In the genomic region with DNA sequence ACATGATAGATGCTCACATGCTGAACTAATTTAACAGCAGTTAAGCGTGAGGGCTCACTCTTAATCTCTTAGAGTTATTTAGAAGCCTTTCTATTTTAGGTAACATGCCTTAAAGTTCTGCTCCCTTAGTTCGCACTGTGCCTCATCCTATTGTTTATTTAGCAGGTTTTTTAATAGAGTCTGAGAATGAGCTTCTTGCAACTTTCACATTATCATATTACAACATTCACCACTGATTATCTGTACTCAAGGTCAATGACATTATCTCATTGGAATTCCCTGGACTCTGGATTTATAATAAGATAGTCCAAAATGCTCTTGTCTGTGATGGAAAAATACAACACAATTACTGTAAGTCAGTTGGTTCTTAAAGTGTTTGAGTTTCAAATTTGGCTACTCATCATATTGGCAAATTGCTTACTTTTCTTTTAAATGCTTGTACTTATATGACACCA, we compare ENCODE assay signal across 10 cellular contexts.
DNase-seq lines count a peak whose midpoint lies in the region; ATAC-seq and TF ChIP-seq lines count a peak whose summit lies in the region.
"Had no signal": no experiment of that assay in that cellular context is flagged by ENCODE, and none has a peak within 500 bp of the region (broad histone marks: within the 10 kb centered on the region; RNA-seq: fewer than 3 reads in every experiment).

No MANE protein-coding gene starts in this region.

- peak overlapping the region; percentile 80 for H4K91ac ChIP-seq in IMR-90 (ENCODE audit: insufficient read depth, low read depth, low read length)

- TF ChIP-seq CTCF in IMR-90 (conservative IDR thresholded peaks at IDR 0.05; ENCODE audit: low read depth, low read length) (no peak), body of pancreas (IDR thresholded peaks at IDR 0.05) (no peak), kidney epithelial cell (IDR thresholded peaks at IDR 0.05; ENCODE audit: insufficient read depth, low read length, poor library complexity, severe bottlenecking) (no peak), transverse colon (IDR thresholded peaks at IDR 0.05) (no peak)

- peak overlapping the region; percentile 88 for H3K14ac ChIP-seq in IMR-90 (replicated peaks; ENCODE audit: low read depth, low read length)

- H3K9me3 ChIP-seq in IMR-90 (ENCODE audit: control insufficient read depth, insufficient read depth, low read length) (no peaks in the 10 kb centered on the region), body of pancreas (no peaks in the 10 kb centered on the region), transverse colon (no peaks in the 10 kb centered on the region)

- no peak for TF ChIP-seq POLR2A in IMR-90 (IDR thresholded peaks at IDR 0.05; ENCODE audit: low read depth, low read length)
- TF ChIP-seq POLR2A in body of pancreas (IDR thresholded peaks at IDR 0.05) = no peak
- no peak for TF ChIP-seq POLR2A in transverse colon (IDR thresholded peaks at IDR 0.05)

- H3K23ac ChIP-seq in IMR-90 (ENCODE audit: low read depth, low read length) = peak overlapping the region; percentile 84; the same call in 1 of the 2 replicates

- H2BK120ac ChIP-seq in IMR-90 (ENCODE audit: low read depth, low read length) = peak overlapping the region; percentile 99

- peak overlapping the region; percentile 96 for H3K56ac ChIP-seq in IMR-90 (ENCODE audit: extremely low read depth, insufficient read depth, low read length)

- ATAC-seq in IMR-90 (ENCODE audit: low read depth) (peak; percentile 73), body of pancreas (peak; percentile 52)

- H3K36me3 ChIP-seq in IMR-90 (ENCODE audit: control insufficient read depth, insufficient read depth, low read length) (no peaks in the 10 kb centered on the region), body of pancreas (replicated peaks in 1 of 2; ENCODE audit: insufficient read depth in 1 of 2, low read depth in 2 of 2) (no peaks in the 10 kb centered on the region), kidney epithelial cell (ENCODE audit: control insufficient read depth, insufficient read depth, low read length) (no peaks in the 10 kb centered on the region), transverse colon (no peaks in the 10 kb centered on the region)

- peak overlapping the region; percentile 93 for H3K18ac ChIP-seq in IMR-90 (ENCODE audit: low read depth, low read length)

- no peak overlapping the region for H2AFZ ChIP-seq in IMR-90 (replicated peaks; ENCODE audit: low read length, poor library complexity)

- H3K27me3 ChIP-seq in IMR-90 (ENCODE audit: control insufficient read depth, insufficient read depth, low read length) (no peaks in the 10 kb centered on the region), body of pancreas (no peaks in the 10 kb centered on the region), kidney epithelial cell (ENCODE audit: control insufficient read depth, insufficient read depth, low read length) (no peaks in the 10 kb centered on the region), transverse colon (no peaks in the 10 kb centered on the region)

- peak overlapping the region; percentile 90 for H3K4me2 ChIP-seq in IMR-90 (ENCODE audit: low read depth, low read length)

- no peak overlapping the region for H2AK5ac ChIP-seq in IMR-90 (ENCODE audit: low read depth, low read length)

- no peaks in the 10 kb centered on the region for H4K20me1 ChIP-seq in IMR-90 (ENCODE audit: insufficient read depth, low read length)

- POLR2A ChIA-PET in IMR-90 (lab: Charles Lee; ENCODE audit: unreplicated experiment) = interaction anchor here (0.6 to 1.3 kb wide), 7 partner anchors 24 to 199 kb away, joined by 3 to 5 read pairs (median 3); no protein-coding TSS in a partner anchor

- TF ChIP-seq EP300 in transverse colon (IDR thresholded peaks at IDR 0.05; ENCODE audit: low read depth) = no peak

- in situ Hi-C loops in IMR-90 (cut with MboI; ENCODE audit: low sequenced_read_pairs) (loop anchor here (10.0 kb wide), 1 partner anchor 181 kb away; a partner anchor contains a TSS), transverse colon (cut with MboI; ENCODE audit: low pct_ligation_motif_present in 1 of 4, low pct_unique_long_range_greater_than_20kb in 1 of 4, low sequenced_read_pairs in 3 of 4) (no loop called here)

- H3K27ac ChIP-seq in IMR-90 (ENCODE audit: insufficient read depth, low read length) (peak overlapping the region; percentile 97; the same call in 1 of the 2 replicates), body of pancreas (peak overlapping the region in 1 of 4 donors; percentile 7), transverse colon (peak overlapping the region; percentile 39 to 62 (median 54))

- peak overlapping the region; percentile 66; the same call in 1 of the 2 replicates for H4K5ac ChIP-seq in IMR-90 (ENCODE audit: low read depth, low read length)

- intact Hi-C loops in IMR-90 (cut with micrococcal nuclease) = loop anchor here (1.0 to 5.0 kb wide), 6 partner anchors 31 to 379 kb away; no protein-coding TSS in a partner anchor
- intact Hi-C loops in body of pancreas (cut with DNase I) = no loop called here
- intact Hi-C loops in transverse colon (cut with DNase I; ENCODE audit: low total_unique reads) = no loop called here

- H2BK5ac ChIP-seq in IMR-90 (ENCODE audit: low read depth, low read length, poor library complexity, severe bottlenecking) = peak overlapping the region; percentile 100

- dilution Hi-C loops in IMR-90 (cut with HindIII; ENCODE audit: low sequenced_read_pairs, unreplicated experiment) = no loop called here

- BruUV-seq in IMR-90 (replicated peaks; lab: Mats Ljungman, UMichigan) = no TSS peak

- H4K8ac ChIP-seq in IMR-90 (ENCODE audit: low read depth in 2 of 2, low read length in 2 of 2) = peak overlapping the region; percentile 21 to 84

- H3K4ac ChIP-seq in IMR-90 (ENCODE audit: low read depth, low read length) = peak overlapping the region; percentile 89; the same call in 1 of the 2 replicates

- peak; percentile 26; the same call in 1 of the 2 replicates for TF ChIP-seq RAD21 in IMR-90 (IDR thresholded peaks at IDR 0.05; ENCODE audit: low read length)

- H3K9ac ChIP-seq in IMR-90 (ENCODE audit: low read depth, low read length) = peak overlapping the region; percentile 25; the same call in 1 of the 2 replicates

- peak overlapping the region; percentile 91 for H2BK20ac ChIP-seq in IMR-90 (ENCODE audit: low read depth, low read length)

- H2AK9ac ChIP-seq in IMR-90 (replicated peaks; ENCODE audit: low read depth, low read length, poor library complexity) = no peak overlapping the region

- DNase-seq in IMR-90 (peak; percentile 99), body of pancreas (no peak), kidney epithelial cell (ENCODE audit: low read depth) (peak; percentile 79), transverse colon (no peak)
- DNase-seq in activated CD4-positive, alpha-beta T cell treated with anti-CD3 and anti-CD28 coated beads, Interleukin-2, amount 50 U/mL, for 1 hour = no peak
- no peak for DNase-seq in stimulated activated naive CD4-positive, alpha-beta T cell (lab: John Stamatoyannopoulos, UW)
- no peak for DNase-seq in activated naive CD4-positive, alpha-beta T cell treated with Interleukin-2 at 50 U/mL for 16 hours
- DNase-seq: activated CD4-positive, alpha-beta T cell treated with anti-CD3 and anti-CD28 coated beads, Interleukin-2, amount 50 U/mL, for 48 hours; endodermal cell; NCI-H446 treated with DMSO at 0.1 percent for 48 hours had no signal

- H3K4me3 ChIP-seq in IMR-90 (ENCODE audit: insufficient read depth, low read depth, low read length) = peak overlapping the region; percentile 10; the same call in 1 of the 2 replicates
- no peak overlapping the region for H3K4me3 ChIP-seq in body of pancreas
- no peak overlapping the region for H3K4me3 ChIP-seq in kidney epithelial cell (ENCODE audit: low read depth, low read length)
- H3K4me3 ChIP-seq in transverse colon = no peak overlapping the region

- H3K4me1 ChIP-seq in IMR-90 (ENCODE audit: control insufficient read depth, insufficient read depth, low read length) = peaks cover 15% of the 10 kb centered on the region
- peaks cover 10% of the 10 kb centered on the region for H3K4me1 ChIP-seq in body of pancreas
- H3K4me1 ChIP-seq in transverse colon = peaks cover 0 to 11% (median 0%) of the 10 kb centered on the region in 4 donors

- H3K9me1 ChIP-seq in IMR-90 (ENCODE audit: insufficient read depth, low read length) = peaks cover 6% of the 10 kb centered on the region

- no CpG with 5 or more reads among the region's 2 CpGs for WGBS in IMR-90 (ENCODE audit: extremely low coverage in 2 of 2, insufficient read length in 1 of 2), 2 experiments
- WGBS in body of pancreas, 2 donors = 65 to 68% methylated on average over 2 of the region's 2 CpGs
- WGBS in transverse colon (ENCODE audit: low coverage in 1 of 2), 2 donors = 59 to 60% methylated on average over 2 of the region's 2 CpGs

- CTCF ChIA-PET in IMR-90 (lab: Yijun Ruan, JAX) = interaction anchor here (0.6 to 1.7 kb wide), 6 partner anchors 32 to 389 kb away, joined by 3 to 6 read pairs (median 3); no protein-coding TSS in a partner anchor

- 0 out of 3 replicates have a peak overlapping the region, but pooled peaks have one; percentile 12 for H2BK15ac ChIP-seq in IMR-90 (ENCODE audit: low read depth, low read length)

- H3K79me1 ChIP-seq in IMR-90 (ENCODE audit: low read depth in 1 of 2, low read length in 2 of 2) = peaks cover 6 to 23% of the 10 kb centered on the region in 2 experiments

TF ChIP-seq in IMR-90, 13 proteins besides CTCF, POLR2A, EP300 and RAD21 (continues in another document):
- TF ChIP-seq SMC3 (IDR thresholded peaks at IDR 0.05; ENCODE audit: low read depth, low read length) = no peak
- TF ChIP-seq MAZ (IDR thresholded peaks at IDR 0.05; ENCODE audit: borderline replicate concordance, low read depth, low read length) = no peak
- TF ChIP-seq BHLHE40 (IDR thresholded peaks at IDR 0.05; ENCODE audit: low read depth, low read length) = peak; percentile 81; the same call in 1 of the 2 replicates
- TF ChIP-seq RFX5 (IDR thresholded peaks at IDR 0.05; ENCODE audit: low read depth, low read length) = no peak
- no peak for TF ChIP-seq RCOR1 (IDR thresholded peaks at IDR 0.05; ENCODE audit: insufficient replicate concordance, low read length)
- TF ChIP-seq FOS (IDR thresholded peaks at IDR 0.05; ENCODE audit: low read depth, low read length) = no peak; the same call in 1 of the 2 replicates
- TF ChIP-seq NFE2L2 (IDR thresholded peaks at IDR 0.05; ENCODE audit: low read depth, low read length) = no peak
- peak; percentile 88 for TF ChIP-seq CEBPB (IDR thresholded peaks at IDR 0.05; ENCODE audit: low read depth, low read length)
- no peak for TF ChIP-seq MXI1 (IDR thresholded peaks at IDR 0.05; ENCODE audit: borderline replicate concordance, low read depth, low read length)
- no peak; the same call in 1 of the 2 replicates for TF ChIP-seq CHD1 (IDR thresholded peaks at IDR 0.05; ENCODE audit: low read depth, low read length)
- TF ChIP-seq, protein P1, sequence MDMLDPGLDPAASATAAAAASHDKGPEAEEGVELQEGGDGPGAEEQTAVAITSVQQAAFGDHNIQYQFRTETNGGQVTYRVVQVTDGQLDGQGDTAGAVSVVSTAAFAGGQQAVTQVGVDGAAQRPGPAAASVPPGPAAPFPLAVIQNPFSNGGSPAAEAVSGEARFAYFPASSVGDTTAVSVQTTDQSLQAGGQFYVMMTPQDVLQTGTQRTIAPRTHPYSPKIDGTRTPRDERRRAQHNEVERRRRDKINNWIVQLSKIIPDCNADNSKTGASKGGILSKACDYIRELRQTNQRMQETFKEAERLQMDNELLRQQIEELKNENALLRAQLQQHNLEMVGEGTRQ (IDR thresholded peaks at IDR 0.05; ENCODE audit: low read depth, low read length) = no peak

Comparison
In these comparisons a context has a peak if more than half of its experiments do, and no peak if none do; other contexts are left out.
1. DNase-seq: peak in IMR-90 (single experiment) and kidney epithelial cell (single experiment); none in body of pancreas (0 of 4), transverse colon (single experiment), activated CD4-positive, alpha-beta T cell treated with anti-CD3 and anti-CD28 coated beads, Interleukin-2, amount 50 U/mL, for 1 hour (single experiment), stimulated activated naive CD4-positive, alpha-beta T cell (0 of 6) and activated naive CD4-positive, alpha-beta T cell treated with Interleukin-2 at 50 U/mL for 16 hours (single experiment).